8 cellular contexts compared by ENCODE assay signal in the genomic region with DNA sequence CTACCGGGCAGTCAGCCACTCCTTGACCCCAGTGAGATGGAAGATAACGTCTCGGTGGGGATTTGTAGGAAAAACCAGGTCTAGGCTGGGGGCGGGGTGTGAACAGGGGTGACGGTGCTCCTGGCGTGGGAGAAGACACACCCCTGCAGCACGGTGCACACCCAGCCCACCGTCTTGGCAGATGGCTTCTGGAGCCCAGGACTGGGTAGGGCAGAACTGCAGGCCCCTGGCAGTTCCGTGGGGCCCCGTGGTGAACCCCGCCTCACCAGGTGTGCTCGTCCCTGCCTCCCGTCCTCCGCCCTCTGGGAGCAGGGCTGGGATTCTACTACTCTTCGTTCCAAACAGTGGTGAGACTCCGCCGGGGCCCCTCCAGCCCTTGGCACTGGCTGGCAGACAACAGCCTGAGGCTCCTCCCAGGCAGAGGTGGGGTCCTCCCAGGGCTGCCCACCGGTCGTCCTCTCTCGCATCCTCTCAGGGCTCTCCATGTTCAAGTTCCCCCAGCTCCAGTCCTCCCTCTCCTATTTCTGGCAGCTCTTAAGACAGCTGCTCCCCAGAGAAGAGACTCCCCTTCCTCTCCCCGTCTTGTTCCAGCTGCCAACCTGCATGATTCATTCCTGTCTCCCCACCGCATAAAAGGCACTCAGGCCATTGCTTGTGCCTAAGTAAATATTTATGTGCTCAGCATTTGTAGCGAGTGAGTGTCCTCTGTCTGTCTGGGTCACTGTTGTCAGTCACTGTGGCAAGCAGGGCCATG.
DNase-seq lines count a peak whose midpoint lies in the region; ATAC-seq and TF ChIP-seq lines count a peak whose summit lies in the region.

No MANE protein-coding gene starts in this region.

- no peaks in the 10 kb centered on the region for H3K9me3 Mint-ChIP-seq in MCF 10A (ENCODE audit: unreplicated experiment)
- peaks cover 0 to 8% (median 0%) of the 10 kb centered on the region in 9 donors for H3K9me3 Mint-ChIP-seq in naive thymus-derived CD8-positive, alpha-beta T cell

- DNase-seq in DMS53 treated with DMSO at 0.1 percent for 48 hours (lab: John Stamatoyannopoulos, UW; ENCODE audit: unreplicated experiment) (peak; percentile 98), NCI-H146 treated with DMSO at 0.1 percent for 48 hours (lab: John Stamatoyannopoulos, UW; ENCODE audit: unreplicated experiment) (peak; percentile 52), MCF 10A (ENCODE audit: unreplicated experiment) (peak; percentile 95), myocyte (ENCODE audit: low read depth) (peak; percentile 98)
- DNase-seq in stimulated activated CD4-positive, alpha-beta T cell treated with anti-CD3 and anti-CD28 coated beads, Interleukin-4, amount 100 ng/mL, for 24 hours: no peak
- no peak for DNase-seq in naive thymus-derived CD8-positive, alpha-beta T cell
- no peak for DNase-seq in activated CD4-positive, alpha-beta T cell treated with anti-CD3 and anti-CD28 coated beads for 1 hour

- no TSS peak for BruUV-seq in MCF 10A (replicated peaks; lab: Mats Ljungman, UMichigan)

- intact Hi-C loops in MCF 10A (cut with micrococcal nuclease): no loop called here

- H3K4me1 Mint-ChIP-seq in MCF 10A (ENCODE audit: insufficient read depth, unreplicated experiment): peaks cover 27% of the 10 kb centered on the region
- peaks cover 0 to 6% (median 1%) of the 10 kb centered on the region in 4 donors for H3K4me1 Mint-ChIP-seq in naive thymus-derived CD8-positive, alpha-beta T cell

- POLR2A ChIA-PET in MCF 10A (lab: Yijun Ruan, JAX): interaction anchor here (1.5 to 1.6 kb wide), 2 partner anchors 22 to 44 kb away, joined by 5 to 6 read pairs; no protein-coding TSS in a partner anchor
- POLR2A ChIA-PET in naive thymus-derived CD8-positive, alpha-beta T cell (lab: Charles Lee): no interaction called here

- no peak for TF ChIP-seq CTCF in MCF 10A (IDR thresholded peaks at IDR 0.05; ENCODE audit: unreplicated experiment)

- H3K4me3 Mint-ChIP-seq in MCF 10A (ENCODE audit: unreplicated experiment): peak overlapping the region; percentile 67
- H3K4me3 Mint-ChIP-seq in naive thymus-derived CD8-positive, alpha-beta T cell: no peak overlapping the region

- no peaks in the 10 kb centered on the region for H3K36me3 Mint-ChIP-seq in MCF 10A (ENCODE audit: insufficient read depth, unreplicated experiment)
- peaks cover 0 to 1% (median 0%) of the 10 kb centered on the region in 3 donors for H3K36me3 Mint-ChIP-seq in naive thymus-derived CD8-positive, alpha-beta T cell

- CTCF ChIA-PET in MCF 10A (lab: Yijun Ruan, JAX): interaction anchor here (0.7 to 2.2 kb wide), 3 partner anchors 401 to 1112 kb away, joined by 3 to 6 read pairs (median 4); no protein-coding TSS in a partner anchor

- H3K27ac Mint-ChIP-seq in MCF 10A (ENCODE audit: low read depth, unreplicated experiment): peak overlapping the region; percentile 67
- no peak overlapping the region for H3K27ac Mint-ChIP-seq in naive thymus-derived CD8-positive, alpha-beta T cell

- no peak for ATAC-seq in HG03439 (IDR thresholded peaks at IDR 0.05; ENCODE audit: unreplicated experiment)
- ATAC-seq in naive thymus-derived CD8-positive, alpha-beta T cell: no peak

- peaks cover 7% of the 10 kb centered on the region for H3K27me3 Mint-ChIP-seq in MCF 10A (ENCODE audit: insufficient read depth, unreplicated experiment)
- peaks cover 9 to 32% (median 23%) of the 10 kb centered on the region in 5 donors for H3K27me3 Mint-ChIP-seq in naive thymus-derived CD8-positive, alpha-beta T cell

Comparison
In these comparisons a context has a peak if more than half of its experiments do, and no peak if none do; other contexts are left out.
1. DNase-seq: peak in DMS53 treated with DMSO at 0.1 percent for 48 hours (single experiment), NCI-H146 treated with DMSO at 0.1 percent for 48 hours (single experiment), MCF 10A (single experiment) and myocyte (single experiment); none in stimulated activated CD4-positive, alpha-beta T cell treated with anti-CD3 and anti-CD28 coated beads, Interleukin-4, amount 100 ng/mL, for 24 hours (single experiment), naive thymus-derived CD8-positive, alpha-beta T cell (0 of 10) and activated CD4-positive, alpha-beta T cell treated with anti-CD3 and anti-CD28 coated beads for 1 hour (single experiment).